8 cellular contexts compared by ENCODE assay signal in the genomic region with DNA sequence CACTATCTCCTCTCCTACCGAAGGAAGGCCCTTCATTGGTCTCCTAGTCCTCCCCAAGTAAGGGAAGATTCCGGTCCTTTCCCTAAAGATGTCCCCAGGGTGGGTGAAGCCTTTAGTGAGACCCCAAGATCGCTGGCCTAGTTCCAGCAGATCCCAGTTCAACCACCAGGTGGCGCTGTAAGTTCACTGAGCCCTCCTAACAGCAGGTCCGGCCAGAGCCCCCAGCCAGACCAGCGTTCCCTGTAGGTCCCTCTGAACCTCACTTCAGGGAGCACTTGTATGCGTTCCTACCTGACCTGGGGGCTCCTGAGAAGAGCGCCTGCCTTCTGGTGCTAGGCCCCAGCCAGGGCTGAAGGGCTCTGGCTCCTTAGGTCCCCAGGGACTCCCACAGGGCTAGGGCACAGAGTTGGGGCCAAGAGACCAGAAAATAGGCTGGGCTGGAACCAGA. TPM values are rescaled to one million over a fixed set of nuclear protein-coding genes. Genes with fewer than 3 reads are reported as not detected.
DNase-seq lines count a peak whose midpoint lies in the region; TF ChIP-seq lines count a peak whose summit lies in the region.

No MANE protein-coding gene starts in this region.

- H3K27ac ChIP-seq in DOHH2 (ENCODE audit: low read depth, low read length) (no peak overlapping the region), mesendoderm (ENCODE audit: low read depth, low read length) (no peak overlapping the region)

- no peaks in the 10 kb centered on the region for H4K20me1 ChIP-seq in DOHH2 (ENCODE audit: control insufficient read depth, insufficient read depth, low read depth, low read length)

- TF ChIP-seq CTCF in DOHH2 (IDR thresholded peaks at IDR 0.05; ENCODE audit: low read depth, low read length, poor library complexity, severe bottlenecking), result peak; percentile 95
- peak; percentile 93 for TF ChIP-seq CTCF in HFF-Myc (IDR thresholded peaks at IDR 0.05; ENCODE audit: low read depth, low read length, missing control alignments)

- no peak overlapping the region for H4K8ac ChIP-seq in mesendoderm (ENCODE audit: low read depth, low read length)

- no peak overlapping the region for H3K4ac ChIP-seq in mesendoderm (ENCODE audit: low read depth, low read length)

- H3K79me2 ChIP-seq in DOHH2 (ENCODE audit: control insufficient read depth, low read length) (no peaks in the 10 kb centered on the region), mesendoderm (ENCODE audit: control insufficient read depth, insufficient read depth, low read length) (no peaks in the 10 kb centered on the region)

- H4K5ac ChIP-seq in mesendoderm (ENCODE audit: low read length), result no peak overlapping the region

- no peaks in the 10 kb centered on the region for H3K9me3 ChIP-seq in DOHH2 (ENCODE audit: control insufficient read depth, insufficient read depth, low read length)

- no peaks in the 10 kb centered on the region for H3K4me1 ChIP-seq in DOHH2 (ENCODE audit: control insufficient read depth, low read length)
- no peaks in the 10 kb centered on the region for H3K4me1 ChIP-seq in mesendoderm (ENCODE audit: control insufficient read depth, low read depth, low read length)

- H2BK5ac ChIP-seq in mesendoderm (ENCODE audit: low read length), result no peak overlapping the region

- DNase-seq in HFF-Myc (ENCODE audit: extremely low read depth, low read depth) (peak; percentile 40), NCI-H226 (peak; percentile 15), mesendoderm (peak; percentile 82), occipital lobe (lab: John Stamatoyannopoulos, UW) (no peak)
- DNase-seq in activated CD4-positive, alpha-beta T cell treated with anti-CD3 and anti-CD28 coated beads, Interleukin-2, amount 50 U/mL, for 48 hours, result peak; percentile 74 to 81
- DNase-seq in effector CD4-positive, alpha-beta T cell, result peak; percentile 52
- DNase-seq in stimulated activated CD8-positive, alpha-beta memory T cell treated with anti-CD3 and anti-CD28 coated beads, Interleukin-4, amount 100 ng/mL, for 1 hour (ENCODE audit: low read depth in 2 of 2, low spot score in 1 of 2), result peak; percentile 38 to 48

- H3K56ac ChIP-seq in mesendoderm (ENCODE audit: low read length), result no peak overlapping the region

- no peaks in the 10 kb centered on the region for H3K9me2 ChIP-seq in DOHH2 (replicated peaks; ENCODE audit: control insufficient read depth, low read length)

- H2BK120ac ChIP-seq in mesendoderm (ENCODE audit: low read depth, low read length), result no peak overlapping the region

- no peak overlapping the region for H3K4me2 ChIP-seq in DOHH2 (ENCODE audit: low read length)
- no peak overlapping the region for H3K4me2 ChIP-seq in mesendoderm (ENCODE audit: low read length)

- H3K36me3 ChIP-seq in DOHH2 (ENCODE audit: control insufficient read depth, low read length) (no peaks in the 10 kb centered on the region), mesendoderm (ENCODE audit: control insufficient read depth, insufficient read depth, low read length) (no peaks in the 10 kb centered on the region)

- no peak overlapping the region for H3K9ac ChIP-seq in mesendoderm (ENCODE audit: low read length)

- no peaks in the 10 kb centered on the region for H3F3A ChIP-seq in DOHH2 (ENCODE audit: control insufficient read depth, insufficient read depth)

- no peaks in the 10 kb centered on the region for H3K79me1 ChIP-seq in mesendoderm (ENCODE audit: low read length)

- WGBS in mesendoderm (ENCODE audit: extremely low coverage, insufficient coverage, low lambda C conversion rate), result no CpG with 5 or more reads among the region's 8 CpGs

- no peak overlapping the region for H3K4me3 ChIP-seq in DOHH2 (ENCODE audit: low read length)
- no peak overlapping the region for H3K4me3 ChIP-seq in HFF-Myc (replicated peaks; ENCODE audit: low read depth, low read length)
- no peak overlapping the region for H3K4me3 ChIP-seq in mesendoderm (ENCODE audit: low read length)

- no peak overlapping the region for H3K18ac ChIP-seq in mesendoderm (ENCODE audit: low read length)

- no peak overlapping the region for H2BK15ac ChIP-seq in mesendoderm (replicated peaks; ENCODE audit: low read depth)

- no peak overlapping the region for H3K23ac ChIP-seq in mesendoderm (ENCODE audit: low read length)

- H2AK5ac ChIP-seq in mesendoderm (ENCODE audit: low read length), result no peak overlapping the region

- no peaks in the 10 kb centered on the region for H3K27me3 ChIP-seq in DOHH2 (ENCODE audit: control insufficient read depth, low read length)
- no peaks in the 10 kb centered on the region for H3K27me3 ChIP-seq in mesendoderm (ENCODE audit: insufficient read depth, low read length, poor library complexity)

RNA-seq across cellular contexts. Expression of a gene that starts 38.1 kb away (rescaled TPM):
- 0.65 TPM for polyA plus RNA-seq in mesendoderm (2013, experiment 1 of 2)
- 0.59 TPM for polyA plus RNA-seq in mesendoderm (2013, experiment 2 of 2)
- total RNA-seq in occipital lobe, result 1.9 TPM

RNA-seq across cellular contexts. Expression of a gene that starts 56.8 kb away (rescaled TPM):
- polyA plus RNA-seq in mesendoderm (2013, experiment 1 of 2), result 8.3 TPM
- polyA plus RNA-seq in mesendoderm (2013, experiment 2 of 2), result 8.8 TPM
- total RNA-seq in occipital lobe, result 55.7 TPM
